27 cellular contexts compared by ENCODE assay signal in the genomic region with DNA sequence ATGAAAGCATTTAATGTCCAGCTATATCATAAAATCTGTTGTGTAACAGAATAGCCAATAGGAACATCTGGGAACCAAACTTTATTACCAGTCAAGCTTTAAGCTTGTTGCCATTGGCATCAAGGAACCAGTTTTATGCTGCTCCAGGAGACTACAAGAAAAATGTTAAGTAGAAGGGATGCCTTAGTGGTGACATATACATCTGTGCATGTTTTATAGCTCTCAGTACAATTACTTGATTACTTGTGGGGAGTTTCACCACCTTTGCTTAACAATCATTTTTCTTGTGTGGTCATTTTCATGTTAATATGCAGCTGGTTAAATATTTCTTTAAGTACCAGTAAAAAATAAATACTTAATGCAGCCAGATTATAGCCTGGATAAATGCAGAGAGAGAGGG. TPM values are rescaled to one million over a fixed set of nuclear protein-coding genes. Genes with fewer than 3 reads are reported as not detected.
A peak's percentile ranks its signal among the peaks of the same experiment; 100 is the strongest.
DNase-seq lines count a peak whose midpoint lies in the region; ATAC-seq, FAIRE-seq and TF ChIP-seq lines count a peak whose summit lies in the region.
"Had no signal": no experiment of that assay in that cellular context is flagged by ENCODE, and none has a peak within 500 bp of the region (broad histone marks: within the 10 kb centered on the region; RNA-seq: fewer than 3 reads in every experiment).

No MANE protein-coding gene starts in this region.

- H3K9ac ChIP-seq in mammary epithelial cell (ENCODE audit: insufficient read depth, low read length), result peak overlapping the region; percentile 33
- H3K9ac ChIP-seq in adipocyte (ENCODE audit: low read length), result no peak overlapping the region
- no peak overlapping the region for H3K9ac ChIP-seq in keratinocyte (ENCODE audit: control insufficient read depth, extremely low read depth, insufficient read depth, low read length)

- TF ChIP-seq CTCF in mammary epithelial cell (conservative IDR thresholded peaks at IDR 0.05 in 1 of 2, IDR thresholded peaks at IDR 0.05 in 1 of 2; ENCODE audit: extremely low read depth in 1 of 2, insufficient read depth in 1 of 2, low read depth in 1 of 2, low read length in 2 of 2) (no peak), breast epithelium (IDR thresholded peaks at IDR 0.05) (no peak), keratinocyte (optimal IDR thresholded peaks at IDR 0.05 in 1 of 3, IDR thresholded peaks at IDR 0.05 in 1 of 3, conservative IDR thresholded peaks at IDR 0.05 in 1 of 3; ENCODE audit: extremely low read depth in 1 of 3, insufficient read depth in 2 of 3, low read length in 3 of 3) (no peak)

- no peak overlapping the region for H3K4me3 ChIP-seq in mammary epithelial cell (replicated peaks in 1 of 3; ENCODE audit: insufficient read depth in 1 of 3, low read depth in 2 of 3, low read length in 3 of 3)
- no peak overlapping the region for H3K4me3 ChIP-seq in breast epithelium
- no peak overlapping the region for H3K4me3 ChIP-seq in adipocyte (ENCODE audit: low read length)
- H3K4me3 ChIP-seq in keratinocyte (ENCODE audit: control insufficient read depth in 2 of 3, extremely low read depth in 1 of 3, insufficient read depth in 2 of 3, low read depth in 1 of 3, low read length in 3 of 3), result no peak overlapping the region
- H3K4me3 ChIP-seq: A549, ovary, SJSA1, upper lobe of left lung had no signal

- H3K27me3 ChIP-seq in mammary epithelial cell (ENCODE audit: insufficient read depth, low read length), result no peaks in the 10 kb centered on the region
- H3K27me3 ChIP-seq in breast epithelium, result no peaks in the 10 kb centered on the region
- no peaks in the 10 kb centered on the region for H3K27me3 ChIP-seq in adipocyte (replicated peaks; ENCODE audit: control insufficient read depth, insufficient read depth, low read length)
- no peaks in the 10 kb centered on the region for H3K27me3 ChIP-seq in keratinocyte (ENCODE audit: control insufficient read depth, extremely low read depth, insufficient read depth, low read length)
- H3K27me3 ChIP-seq: ovary, SJSA1, upper lobe of left lung had no signal

- H3K4me2 ChIP-seq in mammary epithelial cell (ENCODE audit: insufficient read depth, low read depth, low read length) (peak overlapping the region; percentile 31), keratinocyte (ENCODE audit: control insufficient read depth, extremely low read depth, insufficient read depth, low read depth, low read length) (no peak overlapping the region)
- H3K4me2 ChIP-seq: A549 had no signal

- peak; percentile 36 for FAIRE-seq in keratinocyte (lab: Jason Lieb, UNC)
- FAIRE-seq: A549 had no signal

- CTCF ChIA-PET in mammary epithelial cell (lab: Charles Lee; ENCODE audit: low non-redundant PET), result interaction anchor here (0.5 kb wide), 1 partner anchor 146 kb away, joined by 3 read pairs; no protein-coding TSS in a partner anchor

- no peak for TF ChIP-seq POLR2A in breast epithelium (IDR thresholded peaks at IDR 0.05)

- peaks cover 18% of the 10 kb centered on the region for H3K4me1 ChIP-seq in mammary epithelial cell (ENCODE audit: insufficient read depth, low read length)
- H3K4me1 ChIP-seq in breast epithelium, result no peaks in the 10 kb centered on the region
- no peaks in the 10 kb centered on the region for H3K4me1 ChIP-seq in adipocyte (ENCODE audit: control insufficient read depth, insufficient read depth, low read length)
- peaks cover 20% of the 10 kb centered on the region for H3K4me1 ChIP-seq in keratinocyte (ENCODE audit: control insufficient read depth, extremely low read depth, insufficient read depth, low read length)
- H3K4me1 ChIP-seq: A549, SJSA1, upper lobe of left lung had no signal

- H3K9me3 ChIP-seq in mammary epithelial cell (replicated peaks; ENCODE audit: insufficient read depth, low read length), result no peaks in the 10 kb centered on the region
- H3K9me3 ChIP-seq in breast epithelium, result peaks cover 3 to 7% of the 10 kb centered on the region in 2 donors
- peaks cover 6% of the 10 kb centered on the region for H3K9me3 ChIP-seq in adipocyte (ENCODE audit: control insufficient read depth, low read length)
- no peaks in the 10 kb centered on the region for H3K9me3 ChIP-seq in keratinocyte (ENCODE audit: control insufficient read depth, low read depth, low read length)
- H3K9me3 ChIP-seq: A549, ovary, SJSA1, upper lobe of left lung had no signal

- H3K9me1 ChIP-seq in keratinocyte (ENCODE audit: control insufficient read depth, extremely low read depth, insufficient read depth, low read length), result no peaks in the 10 kb centered on the region

- no peak for ATAC-seq in HG02763 (IDR thresholded peaks at IDR 0.05; ENCODE audit: unreplicated experiment)
- ATAC-seq in HG02642 (IDR thresholded peaks at IDR 0.05; ENCODE audit: poor library complexity, unreplicated experiment), result no peak
- ATAC-seq in GM18498 (IDR thresholded peaks at IDR 0.05; ENCODE audit: unreplicated experiment), result no peak
- no peak for ATAC-seq in GM19452 (IDR thresholded peaks at IDR 0.05; ENCODE audit: unreplicated experiment)
- ATAC-seq: A549; activated T-cell treated with anti-CD3 and anti-CD28 coated beads, Interleukin-2, amount 50 U/mL, for 72 hours; naive thymus-derived CD4-positive, alpha-beta T cell; right cardiac atrium had no signal

- peak; percentile 81 for DNase-seq in mammary epithelial cell
- DNase-seq in breast epithelium (ENCODE audit: low spot score in 2 of 2), result no peak
- DNase-seq in adipocyte (ENCODE audit: low read depth), result peak; percentile 50
- DNase-seq in keratinocyte (ENCODE audit: low read depth, low spot score), result no peak
- DNase-seq: activated CD4-positive, alpha-beta T cell treated with anti-CD3 and anti-CD28 coated beads, Interleukin-2, amount 10 ng/mL, durations not matched to agents 24 days and 14 days; activated naive CD4-positive, alpha-beta T cell treated with anti-CD3 and anti-CD28 coated beads, Interleukin-2, amount 50 U/mL, for 16 hours; activated T-cell treated with anti-CD3 and anti-CD28 coated beads, Interleukin-2, amount 50 U/mL, for 72 hours; anterior cingulate cortex; hypothalamus; kidney; naive thymus-derived CD4-positive, alpha-beta T cell; NCI-H1417 treated with DMSO at 0.1 percent for 48 hours; NCI-H2107; ovary; right cardiac atrium; stimulated activated CD8-positive, alpha-beta memory T cell treated with anti-CD3 and anti-CD28 coated beads, Interleukin-4, amount 100 ng/mL, for 48 hours; upper lobe of left lung had no signal

- H2AFZ ChIP-seq in mammary epithelial cell (ENCODE audit: low read depth, low read length) (no peak overlapping the region), keratinocyte (ENCODE audit: control insufficient read depth, low read length) (peak overlapping the region; percentile 20)

- H4K20me1 ChIP-seq in mammary epithelial cell (ENCODE audit: insufficient read depth, low read length) (no peaks in the 10 kb centered on the region), keratinocyte (ENCODE audit: control insufficient read depth, extremely low read depth, insufficient read depth, low read length) (no peaks in the 10 kb centered on the region)

- H3K79me2 ChIP-seq in mammary epithelial cell (ENCODE audit: insufficient read depth, low read length), result no peaks in the 10 kb centered on the region
- H3K79me2 ChIP-seq in keratinocyte (ENCODE audit: control insufficient read depth, insufficient read depth, low read length), result no peaks in the 10 kb centered on the region

- in situ Hi-C loops in mammary epithelial cell (cut with MboI; ENCODE audit: low sequenced_read_pairs in 2 of 2), result no loop called here

- no TSS peak for BruUV-seq in mammary epithelial cell (replicated peaks; lab: Mats Ljungman, UMichigan)

- intact Hi-C loops in mammary epithelial cell (cut with micrococcal nuclease), result no loop called here
- intact Hi-C loops in breast epithelium (cut with DNase I; ENCODE audit: low total_unique reads), result no loop called here

- dilution Hi-C loops in mammary epithelial cell (cut with HindIII; ENCODE audit: low sequenced_read_pairs), result no loop called here
- dilution Hi-C loops in keratinocyte (cut with MboI; ENCODE audit: extremely low pct_ligation_motif_present, low sequenced_read_pairs), result no loop called here

- peak overlapping the region; percentile 35 for H3K27ac ChIP-seq in mammary epithelial cell (ENCODE audit: insufficient read depth, low read depth, low read length)
- no peak overlapping the region for H3K27ac ChIP-seq in breast epithelium
- H3K27ac ChIP-seq in keratinocyte (ENCODE audit: control insufficient read depth, insufficient read depth, low read length), result no peak overlapping the region
- H3K27ac ChIP-seq: A549, C4-2B, ovary, SJSA1, upper lobe of left lung had no signal

- H3K36me3 ChIP-seq in mammary epithelial cell (ENCODE audit: insufficient read depth, low read length) (no peaks in the 10 kb centered on the region), breast epithelium (no peaks in the 10 kb centered on the region), adipocyte (ENCODE audit: control insufficient read depth, insufficient read depth, low read length, severe bottlenecking) (no peaks in the 10 kb centered on the region), keratinocyte (ENCODE audit: control insufficient read depth in 2 of 2, extremely low read depth in 1 of 2, insufficient read depth in 2 of 2, low read length in 2 of 2) (no peaks in the 10 kb centered on the region)
- H3K36me3 ChIP-seq: ovary, SJSA1, upper lobe of left lung had no signal

RNA-seq across cellular contexts. Expression of a gene that starts 35.8 kb away (rescaled TPM):
- 10 to 100 TPM; 52.9 to 57.8 TPM for total RNA-seq in mammary epithelial cell
- 16.6 TPM for polyA plus RNA-seq in mammary epithelial cell
- 20.7 TPM for polyA minus RNA-seq in mammary epithelial cell
- 10 to 100 TPM; 12.3 to 25.2 (median 24.1) TPM for total RNA-seq in breast epithelium
- polyA plus RNA-seq in keratinocyte, result 11.9 to 42.7 TPM (median 25.0 TPM) in 3 replicates
- polyA plus RNA-seq in keratinocyte (2011; ENCODE audit: low read depth), result 34.2 TPM
- 17.4 and 18.7 TPM in 2 replicates for polyA plus RNA-seq in keratinocyte (2011; cell fraction: cytosol; rRNA removed)
- 52.9 and 62.6 TPM in 2 replicates for polyA plus RNA-seq in keratinocyte (2011; cell fraction: nucleus; rRNA removed)
- 8.0 and 35.9 TPM in 2 replicates for polyA plus RNA-seq in keratinocyte (2012; ENCODE audit: low replicate concordance)
- polyA minus RNA-seq in keratinocyte, result 9.9 to 62.2 TPM (median 26.1 TPM) in 3 replicates
- polyA minus RNA-seq in keratinocyte (2011; cell fraction: cytosol; rRNA and poly(A)+ RNA removed), result 20.3 TPM
- polyA minus RNA-seq in keratinocyte (2011; cell fraction: nucleus; rRNA and poly(A)+ RNA removed), result 37.4 and 60.2 TPM in 2 replicates
- total RNA-seq: activated CD4-positive, alpha-beta T cell treated with anti-CD3 and anti-CD28 coated beads, Interleukin-2, amount 10 ng/mL, durations not matched to agents 24 days and 14 days; activated T-cell treated with anti-CD3 and anti-CD28 coated beads, Interleukin-2, amount 50 U/mL, for 72 hours; G401; naive thymus-derived CD4-positive, alpha-beta T cell; SJSA1 had no signal
- polyA plus RNA-seq: naive thymus-derived CD4-positive, alpha-beta T cell had no signal

RNA-seq across cellular contexts. Expression of a gene that starts 45.8 kb away (rescaled TPM):
- total RNA-seq in mammary epithelial cell, result not detected
- polyA plus RNA-seq in mammary epithelial cell, result not detected
- polyA minus RNA-seq in mammary epithelial cell, result not detected
- not detected for total RNA-seq in breast epithelium
- 0.07 to 0.50 TPM (median 0.19 TPM) in 3 replicates for polyA plus RNA-seq in keratinocyte
- polyA plus RNA-seq in keratinocyte (2011; ENCODE audit: low read depth), result 0.32 TPM
- 1.9 and 4.7 TPM in 2 replicates for polyA plus RNA-seq in keratinocyte (2011; cell fraction: cytosol; rRNA removed)
- 0.52 and 1.2 TPM in 2 replicates for polyA plus RNA-seq in keratinocyte (2011; cell fraction: nucleus; rRNA removed)
- polyA plus RNA-seq in keratinocyte (2012; ENCODE audit: low replicate concordance), result 1.6 TPM in 1 of 2 replicates, not detected in the other
- 0.93 TPM in 1 of 3 replicates, not detected in the others for polyA minus RNA-seq in keratinocyte
- polyA minus RNA-seq in keratinocyte (2011; cell fraction: cytosol; rRNA and poly(A)+ RNA removed), result 3.8 TPM
- polyA minus RNA-seq in keratinocyte (2011; cell fraction: nucleus; rRNA and poly(A)+ RNA removed), result 0.31 and 0.63 TPM in 2 replicates
- total RNA-seq: activated CD4-positive, alpha-beta T cell treated with anti-CD3 and anti-CD28 coated beads, Interleukin-2, amount 10 ng/mL, durations not matched to agents 24 days and 14 days; activated T-cell treated with anti-CD3 and anti-CD28 coated beads, Interleukin-2, amount 50 U/mL, for 72 hours; epithelial cell of proximal tubule; G401; naive thymus-derived CD4-positive, alpha-beta T cell; NCI-H460; ovary had no signal
- polyA plus RNA-seq: naive thymus-derived CD4-positive, alpha-beta T cell had no signal

Comparison
In these comparisons a context has a peak if more than half of its experiments do, and no peak if none do; other contexts are left out.
1. DNase-seq: peak in mammary epithelial cell (single experiment) and adipocyte (single experiment); none in breast epithelium (0 of 2) and keratinocyte (single experiment).